In the genomic region with DNA sequence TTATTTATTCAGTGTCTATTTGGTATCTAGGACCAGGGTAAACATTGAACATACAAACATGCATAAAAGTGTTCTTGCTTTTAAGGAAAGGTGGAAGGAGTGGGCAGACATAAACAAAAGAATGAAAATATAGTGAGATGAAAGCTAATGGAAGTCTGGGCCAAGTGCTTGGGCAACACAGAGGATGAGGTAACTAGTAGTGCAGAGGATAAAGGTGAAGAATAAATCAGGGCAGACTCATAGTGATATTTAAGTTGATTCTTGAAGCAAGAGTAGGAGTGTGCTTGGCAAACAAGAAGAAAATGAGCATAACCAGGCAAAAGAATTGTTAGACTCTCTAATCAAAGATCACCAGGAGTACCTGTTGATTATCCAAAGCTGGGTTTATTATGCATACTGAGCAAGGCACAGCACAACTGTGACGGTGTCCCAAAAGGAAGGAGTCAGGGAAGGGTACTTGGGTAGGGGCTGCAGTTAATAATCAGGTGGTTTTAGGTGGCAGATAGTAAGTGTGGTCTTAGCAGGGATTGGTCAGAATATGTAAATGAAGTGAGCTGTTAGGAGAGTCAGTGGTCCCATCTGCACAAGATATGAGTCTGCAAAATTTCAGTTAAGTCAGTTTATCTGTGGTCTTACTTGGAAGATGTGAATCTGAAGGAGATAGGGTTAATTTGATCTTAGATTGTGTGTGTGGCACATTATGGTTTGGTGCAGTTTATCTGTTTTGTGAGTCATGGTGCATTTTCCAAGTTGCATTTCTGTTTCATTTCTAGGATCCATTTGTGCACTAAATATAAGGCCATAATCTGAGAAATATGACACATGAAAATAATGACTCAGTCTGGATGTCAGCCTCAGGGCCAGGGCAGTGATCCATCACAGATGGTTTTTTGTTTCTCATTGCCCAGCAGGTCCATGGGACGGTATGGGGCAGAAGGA, we compare ENCODE assay signal across 14 cellular contexts. TPM values are rescaled to one million over a fixed set of nuclear protein-coding genes. Genes with fewer than 3 reads are reported as not detected.
A peak's percentile ranks its signal among the peaks of the same experiment; 100 is the strongest.
DNase-seq lines count a peak whose midpoint lies in the region; ATAC-seq and TF ChIP-seq lines count a peak whose summit lies in the region.
"Had no signal": no experiment of that assay in that cellular context is flagged by ENCODE, and none has a peak within 500 bp of the region (broad histone marks: within the 10 kb centered on the region; RNA-seq: fewer than 3 reads in every experiment).

No MANE protein-coding gene starts in this region.

- TF ChIP-seq CTCF in choroid plexus epithelial cell (conservative IDR thresholded peaks at IDR 0.05; ENCODE audit: low read depth, low read length), result no peak
- TF ChIP-seq CTCF in omental fat pad (IDR thresholded peaks at IDR 0.05), result no peak

- ATAC-seq in omental fat pad (ENCODE audit: low FRiP score) (peak; percentile 77), GM18498 (IDR thresholded peaks at IDR 0.05; ENCODE audit: unreplicated experiment) (no peak), HG03469 (IDR thresholded peaks at IDR 0.05; ENCODE audit: unreplicated experiment) (no peak)
- ATAC-seq: Right ventricle myocardium inferior, upper lobe of right lung had no signal

- DNase-seq in Daoy (ENCODE audit: low read depth) (peak; percentile 49), M059J (ENCODE audit: low read depth) (peak; percentile 74), choroid plexus epithelial cell (ENCODE audit: low read depth) (peak; percentile 57), omental fat pad (ENCODE audit: low spot score) (no peak), NCI-H1694 treated with DMSO at 0.1 percent for 48 hours (lab: John Stamatoyannopoulos, UW) (no peak)
- DNase-seq: activated CD4-positive, CD25-positive, alpha-beta regulatory T cell treated with anti-CD3 and anti-CD28 coated beads, Interleukin-2, amount 50 U/mL, for 72 hours; activated naive CD4-positive, alpha-beta T cell; effector CD8-positive, alpha-beta T cell; Karpas-422; NCI-H446; upper lobe of right lung had no signal

- H3K4me3 ChIP-seq in choroid plexus epithelial cell (ENCODE audit: low read depth, low read length), result no peak overlapping the region
- H3K4me3 ChIP-seq: upper lobe of right lung had no signal

RNA-seq across cellular contexts. Expression of a gene that starts 30.6 kb away (rescaled TPM):
- total RNA-seq in Daoy (2014; rRNA removed; shearing (Covaris generic)), result 156 and 178 TPM in 2 replicates
- total RNA-seq in M059J (2014; rRNA removed; shearing (Covaris generic)), result 106 and 139 TPM in 2 replicates
- total RNA-seq in omental fat pad, result 10 to 100 TPM; 65.0 to 77.0 (median 72.3) TPM

RNA-seq across cellular contexts. Expression of a gene that starts 46.7 kb away (rescaled TPM):
- 49.8 and 62.7 TPM in 2 replicates for total RNA-seq in Daoy (2014; rRNA removed; shearing (Covaris generic))
- total RNA-seq in M059J (2014; rRNA removed; shearing (Covaris generic)), result 97.4 and 102 TPM in 2 replicates
- 10 to 100 TPM; 35.9 to 71.5 (median 58.6) TPM for total RNA-seq in omental fat pad

Comparison
In these comparisons a context has a peak if more than half of its experiments do, and no peak if none do; other contexts are left out.
1. DNase-seq: peak in Daoy (single experiment), M059J (single experiment) and choroid plexus epithelial cell (single experiment); none in omental fat pad (single experiment) and NCI-H1694 treated with DMSO at 0.1 percent for 48 hours (single experiment).